In the genomic region with DNA sequence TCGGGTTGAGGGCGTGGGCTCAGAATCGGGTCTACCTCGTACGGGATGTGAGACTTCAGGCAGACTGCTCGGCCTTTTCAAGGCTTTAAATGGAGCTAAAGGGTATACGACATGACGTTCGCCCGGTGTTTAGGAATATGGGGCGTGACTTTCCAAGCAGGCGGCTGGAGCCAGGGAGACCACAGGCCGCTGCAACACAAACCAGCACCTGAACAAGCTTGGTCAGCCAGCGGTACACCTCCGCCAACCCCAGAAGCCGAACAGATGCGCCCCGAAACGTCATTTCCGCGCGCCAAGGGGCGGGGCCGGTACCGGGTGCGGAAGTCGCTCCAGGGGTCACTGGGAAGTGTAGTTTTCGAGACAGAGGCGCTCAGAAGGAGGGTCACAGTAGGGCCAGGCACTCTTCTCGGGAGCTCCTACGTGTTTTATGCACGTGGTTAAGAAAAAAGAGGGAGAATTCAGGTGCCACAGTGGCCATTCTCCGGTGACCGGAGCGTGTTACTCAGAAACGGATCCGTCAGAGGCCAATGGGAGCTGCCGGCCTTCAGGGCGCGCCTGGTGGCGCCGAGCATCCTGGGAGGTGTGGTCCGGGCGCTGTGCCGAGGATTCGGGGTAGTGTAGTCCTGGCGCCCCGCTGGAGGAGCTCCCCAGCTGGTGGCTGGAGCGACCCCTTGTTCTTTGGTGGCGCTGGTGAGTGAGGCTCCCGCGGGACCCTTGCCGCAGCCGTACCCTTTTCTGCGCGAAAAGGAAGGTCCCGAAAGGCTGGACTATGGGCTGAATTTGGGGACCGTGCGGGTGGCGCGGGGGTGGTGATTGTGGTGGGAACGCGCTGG, we compare ENCODE assay signal across 8 cellular contexts. TPM values are rescaled to one million over a fixed set of nuclear protein-coding genes. Genes with fewer than 3 reads are reported as not detected.
A peak's percentile ranks its signal among the peaks of the same experiment; 100 is the strongest.
DNase-seq lines count a peak whose midpoint lies in the region; ATAC-seq and TF ChIP-seq lines count a peak whose summit lies in the region.

A gene (plus strand): TSS at position 613 of the 833 bp plus-strand sequence. CDS start 17,160 bp downstream, outside the sequence.

- peaks cover 22% of the 10 kb centered on the region for H3K9me3 ChIP-seq in left ventricle myocardium inferior (replicated peaks)
- no peaks in the 10 kb centered on the region for H3K9me3 ChIP-seq in upper lobe of right lung

- no peaks in the 10 kb centered on the region for H3K27me3 Mint-ChIP-seq in progenitor cell of endocrine pancreas

- TF ChIP-seq POLR2A in GM15510 (IDR thresholded peaks at IDR 0.05; ENCODE audit: borderline replicate concordance, extremely low read depth, insufficient read length), result peak; percentile 94

- H3K36me3 ChIP-seq in left ventricle myocardium inferior (peaks cover 14% of the 10 kb centered on the region), upper lobe of right lung (peaks cover 7% of the 10 kb centered on the region)

- peak; percentile 97 for DNase-seq in NCI-H146 treated with DMSO at 0.1 percent for 48 hours (lab: John Stamatoyannopoulos, UW; ENCODE audit: unreplicated experiment)
- peak; percentile 85 to 94 (median 92) for DNase-seq in T-helper 1 cell
- DNase-seq in amygdala (lab: John Stamatoyannopoulos, UW), result peak; percentile 68 to 99 (median 96)
- peak; percentile 98 for DNase-seq in left ventricle myocardium inferior
- DNase-seq in progenitor cell of endocrine pancreas (ENCODE audit: low spot score, unreplicated experiment), result peak; percentile 96
- DNase-seq in upper lobe of right lung, result peak; percentile 98

- intact Hi-C loops in left ventricle myocardium inferior (cut with micrococcal nuclease), result no loop called here
- intact Hi-C loops in upper lobe of right lung (cut with DNase I), result no loop called here

- H3K4me1 Mint-ChIP-seq in progenitor cell of endocrine pancreas (ENCODE audit: low read depth), result peaks cover 15% of the 10 kb centered on the region

- peak within 1 kb of the TSS; percentile 97 for H3K27ac ChIP-seq in left ventricle myocardium inferior (replicated peaks)
- H3K27ac ChIP-seq in upper lobe of right lung, result peak within 1 kb of the TSS; percentile 99

- H3K4me3 Mint-ChIP-seq in progenitor cell of endocrine pancreas (ENCODE audit: low read depth), result peak within 1 kb of the TSS; percentile 99

- peaks cover 23% of the 10 kb centered on the region for H3K36me3 Mint-ChIP-seq in progenitor cell of endocrine pancreas (ENCODE audit: insufficient read depth)

- H3K4me3 ChIP-seq in left ventricle myocardium inferior (peak within 1 kb of the TSS; percentile 80), upper lobe of right lung (peak within 1 kb of the TSS; percentile 83)

- peaks cover 23% of the 10 kb centered on the region for H3K9me3 Mint-ChIP-seq in progenitor cell of endocrine pancreas (ENCODE audit: low read depth)

- no peak for TF ChIP-seq CTCF in left ventricle myocardium inferior (IDR thresholded peaks at IDR 0.05; ENCODE audit: borderline replicate concordance)
- TF ChIP-seq CTCF in progenitor cell of endocrine pancreas (IDR thresholded peaks at IDR 0.05; ENCODE audit: unreplicated experiment), result peak; percentile 30
- TF ChIP-seq CTCF in upper lobe of right lung (IDR thresholded peaks at IDR 0.05), result no peak

- peak; percentile 97 for ATAC-seq in HG02884 (IDR thresholded peaks at IDR 0.05; ENCODE audit: unreplicated experiment)
- ATAC-seq in upper lobe of right lung, result peak; percentile 97

- H3K4me1 ChIP-seq in left ventricle myocardium inferior, result peaks cover 28% of the 10 kb centered on the region
- peaks cover 10% of the 10 kb centered on the region for H3K4me1 ChIP-seq in upper lobe of right lung

- H3K27me3 ChIP-seq in left ventricle myocardium inferior (ENCODE audit: low read depth) (peaks cover 21% of the 10 kb centered on the region), upper lobe of right lung (peaks cover 6% of the 10 kb centered on the region)

- peak within 1 kb of the TSS; percentile 99 for H3K27ac Mint-ChIP-seq in progenitor cell of endocrine pancreas

RNA-seq across cellular contexts. Expression of the gene that starts here (rescaled TPM):
- total RNA-seq in left ventricle myocardium inferior (7.4 TPM), progenitor cell of endocrine pancreas (25.0 and 27.2 TPM in 2 replicates), upper lobe of right lung (11.1 TPM)

Comparison
In these comparisons a context has a peak if more than half of its experiments do, and no peak if none do; other contexts are left out.
1. Peak in every context shown above with its lines: DNase-seq, ATAC-seq, H3K4me3 ChIP-seq and H3K27ac ChIP-seq.